Comparison of ENCODE assay signal across 8 cellular contexts in genomic region chr4:106092361-106093040, GRCh38.
"Had no signal": no experiment of that assay in that cellular context is flagged by ENCODE, and none has a peak within 500 bp of the region (broad histone marks: within the 10 kb centered on the region; RNA-seq: fewer than 3 reads in every experiment).

No MANE protein-coding gene starts in this region.

- H3K4me3 ChIP-seq: GM12878 had no signal

- DNase-seq: GDM1, GF-D8 had no signal

- FAIRE-seq: G401.6, GM12878, GM12891, GM12892, GM18507, GM19239 had no signal

- ATAC-seq: GM12878 had no signal
